ENCODE assay signal across 25 cellular contexts in the genomic region with DNA sequence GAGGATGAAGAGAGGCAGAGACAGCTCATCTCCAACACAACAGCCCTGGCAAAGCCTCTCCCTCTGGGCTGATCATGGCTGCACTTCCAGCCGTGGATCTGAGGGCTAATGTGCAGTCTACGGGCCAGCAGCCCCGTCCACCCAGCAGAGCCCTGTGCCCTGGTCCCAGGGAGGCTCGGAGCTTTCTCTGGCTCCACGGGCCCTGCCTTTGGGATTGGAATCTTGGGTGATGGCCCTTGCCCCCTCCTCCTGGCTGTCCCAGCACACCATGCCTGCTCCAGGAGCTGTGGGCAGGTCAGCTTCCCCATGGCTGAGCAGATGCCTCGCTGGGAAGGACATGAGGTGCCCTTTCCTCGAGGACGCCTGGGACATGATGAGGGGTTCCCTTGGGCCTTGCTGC.
"Had no signal": no experiment of that assay in that cellular context is flagged by ENCODE, and none has a peak within 500 bp of the region (broad histone marks: within the 10 kb centered on the region; RNA-seq: fewer than 3 reads in every experiment).

No MANE protein-coding gene starts in this region.

- H3K9me3 ChIP-seq: esophagus squamous epithelium, heart right ventricle, left lung, mucosa of descending colon, prostate gland, sigmoid colon, testis, tibial artery, upper lobe of left lung had no signal

- DNase-seq: dorsolateral prefrontal cortex; effector CD8-positive, alpha-beta T cell; esophagus squamous epithelium; foreskin melanocyte; glutamatergic neuron; heart right ventricle; hippocampal formation; left cardiac atrium; left lung; mesenchymal stem cell; mucosa of descending colon; naive B cell; right cardiac atrium; sigmoid colon; stimulated activated CD4-positive, alpha-beta T cell treated with anti-CD3 and anti-CD28 coated beads, Interleukin-4, amount 100 ng/mL, for 24 hours; stimulated activated naive CD8-positive, alpha-beta T cell treated with anti-CD3 and anti-CD28 coated beads, Interleukin-15, Interleukin-2, amounts not matched to agents 100 U/mL and 50 U/mL, for 24 hours; substantia nigra; testis; tibial artery; upper lobe of left lung had no signal

- H3K36me3 Mint-ChIP-seq: mesothelial cell of epicardium; naive B cell; natural killer cell treated with Interleukin-12 subunit alpha and Interleukin-12 subunit beta and Interleukin-15 and Interleukin-18, amount 100 ng/mL, for 72 hours; stimulated activated memory B cell treated with anti-CD40 and anti-IgM and Interleukin-4, amounts not matched to agents 10 μg/mL and 1 μg/mL and 100 μg/mL, for 72 hours had no signal

- H3K27ac ChIP-seq: dorsolateral prefrontal cortex, esophagus squamous epithelium, heart right ventricle, left lung, prostate gland, sigmoid colon, testis, tibial artery, upper lobe of left lung had no signal

- H3K27ac Mint-ChIP-seq: mesothelial cell of epicardium; naive B cell; natural killer cell treated with Interleukin-12 subunit alpha and Interleukin-12 subunit beta and Interleukin-15 and Interleukin-18, amount 100 ng/mL, for 72 hours; stimulated activated memory B cell treated with anti-CD40 and anti-IgM and Interleukin-4, amounts not matched to agents 10 μg/mL and 1 μg/mL and 100 μg/mL, for 72 hours had no signal

- H3K4me1 ChIP-seq: esophagus squamous epithelium, left lung, prostate gland, sigmoid colon, testis, upper lobe of left lung had no signal

- ATAC-seq: heart right ventricle; left cardiac atrium; left lung; mucosa of descending colon; natural killer cell treated with Interleukin-12 subunit alpha and Interleukin-12 subunit beta and Interleukin-15 and Interleukin-18, amount 100 ng/mL, for 72 hours; right cardiac atrium; stimulated activated memory B cell treated with anti-CD40 and anti-IgM and Interleukin-4, amounts not matched to agents 10 μg/mL and 1 μg/mL and 100 μg/mL, for 72 hours; stimulated activated naive CD8-positive, alpha-beta T cell treated with anti-CD3 and anti-CD28 coated beads, Interleukin-15, Interleukin-2, amounts not matched to agents 100 U/mL and 50 U/mL, for 24 hours had no signal

- H3K4me3 Mint-ChIP-seq: mesothelial cell of epicardium; naive B cell; natural killer cell treated with Interleukin-12 subunit alpha and Interleukin-12 subunit beta and Interleukin-15 and Interleukin-18, amount 100 ng/mL, for 72 hours; neural crest cell; stimulated activated memory B cell treated with anti-CD40 and anti-IgM and Interleukin-4, amounts not matched to agents 10 μg/mL and 1 μg/mL and 100 μg/mL, for 72 hours had no signal

- H3K9me3 Mint-ChIP-seq: natural killer cell treated with Interleukin-12 subunit alpha and Interleukin-12 subunit beta and Interleukin-15 and Interleukin-18, amount 100 ng/mL, for 72 hours; neural crest cell had no signal

- H3K4me3 ChIP-seq: dorsolateral prefrontal cortex, esophagus squamous epithelium, heart right ventricle, left lung, mucosa of descending colon, prostate gland, sigmoid colon, testis, tibial artery, upper lobe of left lung had no signal

- H3K4me1 Mint-ChIP-seq: mesothelial cell of epicardium, neural crest cell had no signal

- H3K27me3 ChIP-seq: heart right ventricle, left lung, sigmoid colon, testis, tibial artery, upper lobe of left lung had no signal

- H3K36me3 ChIP-seq: esophagus squamous epithelium, heart right ventricle, left lung, prostate gland, sigmoid colon, tibial artery, upper lobe of left lung had no signal
